In genomic region chr1:47969478-47969877, GRCh38 we compare ENCODE assay signal across 1 cellular context.
TF ChIP-seq lines count a peak whose summit lies in the region.

No MANE protein-coding gene starts in this region.

TF ChIP-seq in H1, 55 proteins besides CTCF, POLR2A, EP300 and RAD21 (continued from another document):
- no peak for TF ChIP-seq NANOG (IDR thresholded peaks at IDR 0.05; ENCODE audit: insufficient read depth, low read depth, low read length, poor library complexity, severe bottlenecking)
- no peak for TF ChIP-seq SRF (IDR thresholded peaks at IDR 0.05; ENCODE audit: low read depth, low read length)
- TF ChIP-seq ASH2L (IDR thresholded peaks at IDR 0.05; ENCODE audit: low read length), result no peak
- TF ChIP-seq EZH2 (IDR thresholded peaks at IDR 0.05; ENCODE audit: low read depth, low read length, severe bottlenecking), result no peak
- no peak for TF ChIP-seq GABPA (IDR thresholded peaks at IDR 0.05; ENCODE audit: borderline replicate concordance, insufficient read depth, low read length)
- no peak for TF ChIP-seq RNF2 (IDR thresholded peaks at IDR 0.05; ENCODE audit: borderline replicate concordance, low read depth, low read length, missing control alignments, poor library complexity, severe bottlenecking)
- TF ChIP-seq SIN3A (conservative IDR thresholded peaks at IDR 0.05 in 1 of 2, IDR thresholded peaks at IDR 0.05 in 1 of 2; ENCODE audit: low read depth in 1 of 2, low read length in 2 of 2), result no peak
- no peak for TF ChIP-seq TAF1 (IDR thresholded peaks at IDR 0.05; ENCODE audit: low read depth, low read length)
- no peak for TF ChIP-seq YY1 (IDR thresholded peaks at IDR 0.05; ENCODE audit: low read depth, low read length)
- TF ChIP-seq, protein P1, sequence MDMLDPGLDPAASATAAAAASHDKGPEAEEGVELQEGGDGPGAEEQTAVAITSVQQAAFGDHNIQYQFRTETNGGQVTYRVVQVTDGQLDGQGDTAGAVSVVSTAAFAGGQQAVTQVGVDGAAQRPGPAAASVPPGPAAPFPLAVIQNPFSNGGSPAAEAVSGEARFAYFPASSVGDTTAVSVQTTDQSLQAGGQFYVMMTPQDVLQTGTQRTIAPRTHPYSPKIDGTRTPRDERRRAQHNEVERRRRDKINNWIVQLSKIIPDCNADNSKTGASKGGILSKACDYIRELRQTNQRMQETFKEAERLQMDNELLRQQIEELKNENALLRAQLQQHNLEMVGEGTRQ (IDR thresholded peaks at IDR 0.05; ENCODE audit: low read length), result no peak
- TF ChIP-seq BCL11A (IDR thresholded peaks at IDR 0.05; ENCODE audit: low read depth in 2 of 2, low read length in 2 of 2), result no peak
- no peak for TF ChIP-seq PHF8 (conservative IDR thresholded peaks at IDR 0.05; ENCODE audit: low read depth, low read length)
- TF ChIP-seq FOSL1 (IDR thresholded peaks at IDR 0.05; ENCODE audit: insufficient read depth, low read depth, low read length), result no peak
- TF ChIP-seq CHD2 (IDR thresholded peaks at IDR 0.05; ENCODE audit: low read length), result no peak
- TF ChIP-seq SP2 (IDR thresholded peaks at IDR 0.05; ENCODE audit: low read length), result no peak
- TF ChIP-seq RXRA (IDR thresholded peaks at IDR 0.05; ENCODE audit: insufficient read depth, low read depth, low read length), result no peak
TF ChIP-seq in H1: peak in this region for 0.
